8 cellular contexts compared by ENCODE assay signal in genomic region chr14:99562848-99563748, GRCh38. TPM values are rescaled to one million over a fixed set of nuclear protein-coding genes. Genes with fewer than 3 reads are reported as not detected.
DNase-seq lines count a peak whose midpoint lies in the region; ATAC-seq and TF ChIP-seq lines count a peak whose summit lies in the region.

No MANE protein-coding gene starts in this region.

- peaks cover 53% of the 10 kb centered on the region for H3K4me1 Mint-ChIP-seq in WTC11

- H3K27ac ChIP-seq in hepatocyte (peak overlapping the region; percentile 14), sigmoid colon (peak overlapping the region; percentile 81 to 94 (median 88))
- H3K27ac ChIP-seq in effector memory CD4-positive, alpha-beta T cell (ENCODE audit: insufficient read depth, low read length, poor library complexity, severe bottlenecking): no peak overlapping the region

- H3K9me2 ChIP-seq in hepatocyte (replicated peaks; ENCODE audit: insufficient read depth): no peaks in the 10 kb centered on the region

- intact Hi-C loops in sigmoid colon (cut with DNase I): loop anchor here (5.0 kb wide), 2 partner anchors 39 to 41 kb away; partner anchors contain the start of gene CCDC85C

- CTCF ChIA-PET in WTC11 (lab: Charles Lee): interaction anchor here (1.0 to 3.9 kb wide), 6 partner anchors 11 to 65 kb away, joined by 3 to 14 read pairs (median 4); no protein-coding TSS in a partner anchor

- no peak overlapping the region for H3K4me3 Mint-ChIP-seq in WTC11

- POLR2A ChIA-PET in WTC11 (lab: Charles Lee): no interaction called here

- no peak for TF ChIP-seq POLR2A in sigmoid colon (IDR thresholded peaks at IDR 0.05)

- DNase-seq in NCI-H2029 (lab: John Stamatoyannopoulos, UW) (peak; percentile 41), NCI-H2029 treated with DMSO at 0.1 percent for 48 hours (lab: John Stamatoyannopoulos, UW) (no peak), WTC11 (ENCODE audit: low spot score) (peak; percentile 92), hepatocyte (ENCODE audit: low spot score) (peak; percentile 90), sigmoid colon (peak; percentile 96)
- no peak for DNase-seq in effector memory CD4-positive, alpha-beta T cell

- H3K36me3 ChIP-seq in hepatocyte (replicated peaks; ENCODE audit: insufficient read depth, low read depth) (no peaks in the 10 kb centered on the region), sigmoid colon (no peaks in the 10 kb centered on the region)
- no peaks in the 10 kb centered on the region for H3K36me3 ChIP-seq in effector memory CD4-positive, alpha-beta T cell (ENCODE audit: control insufficient read depth, insufficient read depth, low read length)

- peaks cover 24% of the 10 kb centered on the region for H4K20me1 ChIP-seq in hepatocyte (ENCODE audit: insufficient read depth, poor library complexity, severe bottlenecking)

- H3K27me3 ChIP-seq in hepatocyte: no peaks in the 10 kb centered on the region
- no peaks in the 10 kb centered on the region for H3K27me3 ChIP-seq in sigmoid colon
- no peaks in the 10 kb centered on the region for H3K27me3 ChIP-seq in effector memory CD4-positive, alpha-beta T cell (replicated peaks; ENCODE audit: control insufficient read depth, insufficient read depth, low read length, poor library complexity, severe bottlenecking)

- TF ChIP-seq CTCF in WTC11 (IDR thresholded peaks at IDR 0.05) (no peak), hepatocyte (IDR thresholded peaks at IDR 0.05; ENCODE audit: poor library complexity) (peak; percentile 60), sigmoid colon (IDR thresholded peaks at IDR 0.05) (peak; percentile 10 to 42 (median 29))

- H3K27ac Mint-ChIP-seq in WTC11: peak overlapping the region; percentile 86

- WGBS in hepatocyte (ENCODE audit: low lambda C conversion rate, missing lambda C conversion rate): 41% methylated on average over 23 of the region's 23 CpGs
- 38 to 53% methylated on average over 23 of the region's 23 CpGs for WGBS in sigmoid colon, 2 donors

- H3K79me2 ChIP-seq in hepatocyte: peaks cover 96% of the 10 kb centered on the region

- H3K4me1 ChIP-seq in hepatocyte (ENCODE audit: insufficient read depth) (peaks cover 64% of the 10 kb centered on the region), sigmoid colon (peaks cover 0 to 94% (median 92%) of the 10 kb centered on the region in 4 donors)
- no peaks in the 10 kb centered on the region for H3K4me1 ChIP-seq in effector memory CD4-positive, alpha-beta T cell (ENCODE audit: control insufficient read depth, insufficient read depth, low read length, poor library complexity, severe bottlenecking)

- no peaks in the 10 kb centered on the region; the same call in 1 of the 2 replicates for H3K36me3 Mint-ChIP-seq in WTC11

- peaks cover 4% of the 10 kb centered on the region; the same call in 1 of the 2 replicates for H3K9me3 Mint-ChIP-seq in WTC11

- H3K4me3 ChIP-seq in hepatocyte: no peak overlapping the region
- no peak overlapping the region for H3K4me3 ChIP-seq in sigmoid colon
- no peak overlapping the region for H3K4me3 ChIP-seq in effector memory CD4-positive, alpha-beta T cell (ENCODE audit: insufficient read depth, low read depth, low read length, poor library complexity, severe bottlenecking)

- peak in 2 of 4 donors; percentile 74 to 76 for TF ChIP-seq EP300 in sigmoid colon (IDR thresholded peaks at IDR 0.05)

- H2AFZ ChIP-seq in hepatocyte: no peak overlapping the region

- ATAC-seq in WTC11: peak; percentile 94
- no peak for ATAC-seq in HG03442 (IDR thresholded peaks at IDR 0.05; ENCODE audit: unreplicated experiment)
- ATAC-seq in HG02884 (IDR thresholded peaks at IDR 0.05; ENCODE audit: unreplicated experiment): no peak

- peak overlapping the region; percentile 22 for H3K4me2 ChIP-seq in hepatocyte

- no peaks in the 10 kb centered on the region for H3K9me3 ChIP-seq in hepatocyte (ENCODE audit: low read depth)
- no peaks in the 10 kb centered on the region for H3K9me3 ChIP-seq in sigmoid colon
- no peaks in the 10 kb centered on the region for H3K9me3 ChIP-seq in effector memory CD4-positive, alpha-beta T cell (ENCODE audit: control insufficient read depth, low read length)

- H3K27me3 Mint-ChIP-seq in WTC11 (ENCODE audit: low read depth): no peaks in the 10 kb centered on the region

TF ChIP-seq in WTC11, 78 proteins besides CTCF, POLR2A, EP300 and RAD21:
- TF ChIP-seq E2F1 (CRISPR knock-in tag; IDR thresholded peaks at IDR 0.05) (no peak), FOXP1 (CRISPR knock-in tag; IDR thresholded peaks at IDR 0.05; ENCODE audit: borderline replicate concordance) (peak; percentile 68; the same call in 1 of the 2 replicates), ZNF396 (CRISPR knock-in tag; IDR thresholded peaks at IDR 0.05; ENCODE audit: borderline replicate concordance) (no peak), SP1 (CRISPR knock-in tag; conservative IDR thresholded peaks at IDR 0.05) (peak; percentile 78), ZNF138 (CRISPR knock-in tag; conservative IDR thresholded peaks at IDR 0.05) (peak; percentile 79; the same call in 1 of the 2 replicates), ZBTB21 (CRISPR knock-in tag; IDR thresholded peaks at IDR 0.05; ENCODE audit: borderline replicate concordance) (no peak), RORB (CRISPR knock-in tag; IDR thresholded peaks at IDR 0.05) (no peak), MAX (CRISPR knock-in tag; IDR thresholded peaks at IDR 0.05) (peak; percentile 37; the same call in 1 of the 2 replicates), EMX1 (CRISPR knock-in tag; IDR thresholded peaks at IDR 0.05) (no peak), ZNF423 (CRISPR knock-in tag; IDR thresholded peaks at IDR 0.05) (peak; percentile 85), ZNF121 (CRISPR knock-in tag; IDR thresholded peaks at IDR 0.05) (no peak), TEAD1 (CRISPR knock-in tag; IDR thresholded peaks at IDR 0.05) (peak; percentile 73; the same call in 1 of the 2 replicates), FOXK1 (CRISPR knock-in tag; IDR thresholded peaks at IDR 0.05) (peak; percentile 63; the same call in 1 of the 2 replicates), FOXP4 (CRISPR knock-in tag; IDR thresholded peaks at IDR 0.05) (peak; percentile 53; the same call in 1 of the 2 replicates)

RNA-seq across cellular contexts. Expression of gene CCDC85C, which starts 40.9 kb away (rescaled TPM):
- 28.7 to 35.8 TPM (median 30.4 TPM) in 3 replicates for total RNA-seq in WTC11 (2021)
- total RNA-seq in hepatocyte: 32.8 and 37.8 TPM in 2 replicates
- 33.8 and 47.2 TPM in 2 replicates for polyA plus RNA-seq in hepatocyte
- total RNA-seq in sigmoid colon: 10 to 100 TPM; 11.4 to 31.9 (median 23.9) TPM
- 10 to 100 TPM; 12.6 to 79.0 (median 49.9) TPM for polyA plus RNA-seq in sigmoid colon

Comparison
In these comparisons a context has a peak if more than half of its experiments do, and no peak if none do; other contexts are left out.
1. DNase-seq: peak in NCI-H2029 (single experiment), WTC11 (single experiment), hepatocyte (single experiment) and sigmoid colon (single experiment); none in NCI-H2029 treated with DMSO at 0.1 percent for 48 hours (single experiment) and effector memory CD4-positive, alpha-beta T cell (0 of 3).